Comparison of ENCODE assay signal across 14 cellular contexts in genomic region chr10:114073787-114074186, GRCh38. TPM values are rescaled to one million over a fixed set of nuclear protein-coding genes. Genes with fewer than 3 reads are reported as not detected.
DNase-seq lines count a peak whose midpoint lies in the region; ATAC-seq and TF ChIP-seq lines count a peak whose summit lies in the region.
"Had no signal": no experiment of that assay in that cellular context is flagged by ENCODE, and none has a peak within 500 bp of the region (broad histone marks: within the 10 kb centered on the region; RNA-seq: fewer than 3 reads in every experiment).

No MANE protein-coding gene starts in this region.

- TF ChIP-seq CTCF in PC-9 (conservative IDR thresholded peaks at IDR 0.05): no peak

- H3K27me3 ChIP-seq in CD4-positive, alpha-beta memory T cell (ENCODE audit: insufficient read depth, low read length): no peaks in the 10 kb centered on the region
- no peaks in the 10 kb centered on the region for H3K27me3 ChIP-seq in PC-9 (ENCODE audit: insufficient read depth, low read depth)

- peak in 3 of 5 donors; percentile 9 to 18 (median 12) for DNase-seq in CD4-positive, alpha-beta memory T cell
- DNase-seq in Jurkat, Clone E6-1 (ENCODE audit: low read depth, low spot score): peak; percentile 91
- DNase-seq in activated T-helper 2 cell treated with anti-CD3 and anti-CD28 coated beads, Interferon-gamma antibody, Interleukin-2, Interleukin-4, amounts not matched to agents 10 μg/mL and 5 μg/mL and 100 μg/mL, durations not matched to agents 14 hours and 24 hours and 36 hours (ENCODE audit: low spot score): peak; percentile 10
- DNase-seq in NCI-H146 treated with DMSO at 0.1 percent for 48 hours (lab: John Stamatoyannopoulos, UW; ENCODE audit: unreplicated experiment) (no peak), mucosa of gallbladder (ENCODE audit: low spot score) (no peak), foreskin melanocyte (no peak), PC-9 (no peak)
- DNase-seq: activated CD4-positive, CD25-positive, alpha-beta regulatory T cell; Calu3; NCI-H2029 treated with DMSO at 0.1 percent for 48 hours; right cardiac atrium had no signal

- intact Hi-C loops in CD4-positive, alpha-beta memory T cell (cut with micrococcal nuclease): no loop called here
- intact Hi-C loops in activated T-helper 2 cell treated with anti-CD3 and anti-CD28 coated beads, Interferon-gamma antibody, Interleukin-2, Interleukin-4, amounts not matched to agents 10 μg/mL and 5 μg/mL and 100 μg/mL, durations not matched to agents 14 hours and 24 hours and 36 hours (cut with micrococcal nuclease): no loop called here
- intact Hi-C loops in PC-9 (cut with micrococcal nuclease; ENCODE audit: unreplicated experiment): no loop called here

- no peaks in the 10 kb centered on the region for H3K9me3 ChIP-seq in CD4-positive, alpha-beta memory T cell (ENCODE audit: control insufficient read depth in 1 of 2, low read length in 2 of 2)
- no peaks in the 10 kb centered on the region for H3K9me3 ChIP-seq in PC-9 (ENCODE audit: insufficient read depth, low read depth)
- H3K9me3 ChIP-seq: HAP-1 had no signal

- H4K20me1 ChIP-seq in PC-9 (ENCODE audit: insufficient read depth): no peaks in the 10 kb centered on the region

- H3K4me1 ChIP-seq in CD4-positive, alpha-beta memory T cell (ENCODE audit: insufficient read depth, low read length): peaks cover 13% of the 10 kb centered on the region
- no peaks in the 10 kb centered on the region for H3K4me1 ChIP-seq in PC-9 (replicated peaks; ENCODE audit: insufficient read depth)

- CTCF ChIA-PET in CD4-positive, alpha-beta memory T cell (lab: Charles Lee; ENCODE audit: partially characterized antibody): interaction anchor here (1.6 kb wide), 1 partner anchor 112 kb away, joined by 4 read pairs; no protein-coding TSS in a partner anchor
- CTCF ChIA-PET in PC-9 (lab: Charles Lee): no interaction called here

- no peak overlapping the region for H3K4me3 ChIP-seq in CD4-positive, alpha-beta memory T cell (ENCODE audit: low read length in 2 of 2)
- H3K4me3 ChIP-seq in Jurkat, Clone E6-1 (ENCODE audit: low read length): peak overlapping the region; percentile 42
- no peak overlapping the region for H3K4me3 ChIP-seq in PC-9
- H3K4me3 ChIP-seq: HAP-1 had no signal

- H3K9me2 ChIP-seq in PC-9 (ENCODE audit: insufficient read depth): no peaks in the 10 kb centered on the region

- H3K9me3 Mint-ChIP-seq in CD4-positive, alpha-beta memory T cell: peaks cover 0 to 2% (median 0%) of the 10 kb centered on the region in 8 donors
- H3K9me3 Mint-ChIP-seq in activated T-helper 2 cell treated with anti-CD3 and anti-CD28 coated beads, Interferon-gamma antibody, Interleukin-2, Interleukin-4, amounts not matched to agents 10 μg/mL and 5 μg/mL and 100 μg/mL, durations not matched to agents 14 hours and 24 hours and 36 hours: no peaks in the 10 kb centered on the region

- H3K4me3 Mint-ChIP-seq in CD4-positive, alpha-beta memory T cell: peak overlapping the region in 1 of 8 donors; percentile 5
- H3K4me3 Mint-ChIP-seq in activated T-helper 2 cell treated with anti-CD3 and anti-CD28 coated beads, Interferon-gamma antibody, Interleukin-2, Interleukin-4, amounts not matched to agents 10 μg/mL and 5 μg/mL and 100 μg/mL, durations not matched to agents 14 hours and 24 hours and 36 hours (ENCODE audit: low read depth): no peak overlapping the region

- no peaks in the 10 kb centered on the region for H3K27me3 Mint-ChIP-seq in CD4-positive, alpha-beta memory T cell
- peaks cover 50% of the 10 kb centered on the region for H3K27me3 Mint-ChIP-seq in activated T-helper 2 cell treated with anti-CD3 and anti-CD28 coated beads, Interferon-gamma antibody, Interleukin-2, Interleukin-4, amounts not matched to agents 10 μg/mL and 5 μg/mL and 100 μg/mL, durations not matched to agents 14 hours and 24 hours and 36 hours (ENCODE audit: low read depth)

- H3K27ac ChIP-seq in CD4-positive, alpha-beta memory T cell (ENCODE audit: low read depth, low read length): no peak overlapping the region
- no peak overlapping the region for H3K27ac ChIP-seq in PC-9
- H3K27ac ChIP-seq: HL-60 had no signal

- POLR2A ChIA-PET in CD4-positive, alpha-beta memory T cell (lab: Charles Lee; ENCODE audit: partially characterized antibody): interaction anchor here (1.2 kb wide), 1 partner anchor 11 kb away, joined by 3 read pairs; no protein-coding TSS in a partner anchor
- POLR2A ChIA-PET in PC-9 (lab: Charles Lee; ENCODE audit: unreplicated experiment): no interaction called here

- peak; percentile 75 for ATAC-seq in GM18907 (IDR thresholded peaks at IDR 0.05; ENCODE audit: unreplicated experiment)
- ATAC-seq: right cardiac atrium had no signal

- no TSS peak for BruUV-seq in PC-9 (replicated peaks; lab: Mats Ljungman, UMichigan)

- H2AFZ ChIP-seq in PC-9: no peak overlapping the region

- peaks cover 10 to 19% (median 15%) of the 10 kb centered on the region in 4 donors for H3K4me1 Mint-ChIP-seq in CD4-positive, alpha-beta memory T cell
- H3K4me1 Mint-ChIP-seq in activated T-helper 2 cell treated with anti-CD3 and anti-CD28 coated beads, Interferon-gamma antibody, Interleukin-2, Interleukin-4, amounts not matched to agents 10 μg/mL and 5 μg/mL and 100 μg/mL, durations not matched to agents 14 hours and 24 hours and 36 hours (ENCODE audit: low read depth): peaks cover 10% of the 10 kb centered on the region

- H3F3A ChIP-seq in PC-9 (ENCODE audit: insufficient read depth, low read depth): no peaks in the 10 kb centered on the region

- no peaks in the 10 kb centered on the region for H3K79me2 ChIP-seq in PC-9 (ENCODE audit: low read depth)

- H3K36me3 ChIP-seq in CD4-positive, alpha-beta memory T cell (ENCODE audit: insufficient read depth, low read length): no peaks in the 10 kb centered on the region
- no peaks in the 10 kb centered on the region for H3K36me3 ChIP-seq in PC-9 (ENCODE audit: low read depth)
- H3K36me3 ChIP-seq: HAP-1 had no signal

- H3K27ac Mint-ChIP-seq in CD4-positive, alpha-beta memory T cell: no peak overlapping the region
- H3K27ac Mint-ChIP-seq in activated T-helper 2 cell treated with anti-CD3 and anti-CD28 coated beads, Interferon-gamma antibody, Interleukin-2, Interleukin-4, amounts not matched to agents 10 μg/mL and 5 μg/mL and 100 μg/mL, durations not matched to agents 14 hours and 24 hours and 36 hours: no peak overlapping the region

- no peak overlapping the region for H3K4me2 ChIP-seq in PC-9

- no peaks in the 10 kb centered on the region for H3K36me3 Mint-ChIP-seq in CD4-positive, alpha-beta memory T cell
- H3K36me3 Mint-ChIP-seq in activated T-helper 2 cell treated with anti-CD3 and anti-CD28 coated beads, Interferon-gamma antibody, Interleukin-2, Interleukin-4, amounts not matched to agents 10 μg/mL and 5 μg/mL and 100 μg/mL, durations not matched to agents 14 hours and 24 hours and 36 hours (ENCODE audit: low read depth): no peaks in the 10 kb centered on the region

RNA-seq across cellular contexts. Expression of gene ADRB1, which starts 30.1 kb away (rescaled TPM):
- total RNA-seq in CD4-positive, alpha-beta memory T cell: not detected
- polyA plus RNA-seq in CD4-positive, alpha-beta memory T cell: not detected
- 0.50 TPM for polyA plus RNA-seq in Jurkat, Clone E6-1 (2012; ENCODE audit: insufficient read depth, insufficient read length)
- total RNA-seq in activated T-helper 2 cell treated with anti-CD3 and anti-CD28 coated beads, Interferon-gamma antibody, Interleukin-2, Interleukin-4, amounts not matched to agents 10 μg/mL and 5 μg/mL and 100 μg/mL, durations not matched to agents 14 hours and 24 hours and 36 hours: not detected in 2 replicates
- total RNA-seq in mucosa of gallbladder (1.7 TPM), PC-9 (2021) (0.45 and 0.48 TPM in 2 replicates)

Comparison
In these comparisons a context has a peak if more than half of its experiments do, and no peak if none do; other contexts are left out.
1. DNase-seq: peak in CD4-positive, alpha-beta memory T cell (3 of 5), Jurkat, Clone E6-1 (single experiment) and activated T-helper 2 cell treated with anti-CD3 and anti-CD28 coated beads, Interferon-gamma antibody, Interleukin-2, Interleukin-4, amounts not matched to agents 10 μg/mL and 5 μg/mL and 100 μg/mL, durations not matched to agents 14 hours and 24 hours and 36 hours (single experiment); none in NCI-H146 treated with DMSO at 0.1 percent for 48 hours (single experiment), mucosa of gallbladder (single experiment), foreskin melanocyte (single experiment) and PC-9 (0 of 2).